ENCODE assay signal across 8 cellular contexts in genomic region chr6:80214436-80215022, GRCh38.
DNase-seq lines count a peak whose midpoint lies in the region; ATAC-seq, FAIRE-seq and TF ChIP-seq lines count a peak whose summit lies in the region.

No MANE protein-coding gene starts in this region.

- peak; percentile 59 for TF ChIP-seq CTCF in DOHH2 (IDR thresholded peaks at IDR 0.05; ENCODE audit: low read depth, low read length, poor library complexity, severe bottlenecking)
- TF ChIP-seq CTCF in left ventricle myocardium inferior (IDR thresholded peaks at IDR 0.05; ENCODE audit: borderline replicate concordance): peak; percentile 83

- H3K9me3 ChIP-seq in DOHH2 (ENCODE audit: control insufficient read depth, insufficient read depth, low read length): no peaks in the 10 kb centered on the region
- H3K9me3 ChIP-seq in left ventricle myocardium inferior (replicated peaks): peaks cover 2% of the 10 kb centered on the region
- H3K9me3 ChIP-seq in small intestine (ENCODE audit: control insufficient read depth, low read depth): no peaks in the 10 kb centered on the region

- no peak overlapping the region for H3K4me2 ChIP-seq in DOHH2 (ENCODE audit: low read length)

- H3K27me3 ChIP-seq in DOHH2 (ENCODE audit: control insufficient read depth, low read length) (no peaks in the 10 kb centered on the region), left ventricle myocardium inferior (ENCODE audit: low read depth) (no peaks in the 10 kb centered on the region), small intestine (ENCODE audit: control insufficient read depth in 2 of 2, insufficient read depth in 2 of 2, low read length in 2 of 2) (no peaks in the 10 kb centered on the region)

- H3K27ac ChIP-seq in DOHH2 (ENCODE audit: low read depth, low read length) (no peak overlapping the region), left ventricle myocardium inferior (replicated peaks) (peak overlapping the region; percentile 23), small intestine (ENCODE audit: low read depth in 1 of 2, low read length in 1 of 2) (no peak overlapping the region)

- no peaks in the 10 kb centered on the region for H3F3A ChIP-seq in DOHH2 (ENCODE audit: control insufficient read depth, insufficient read depth)

- 54 to 61% (median 54%) methylated on average over 4 of the region's 4 CpGs for WGBS in small intestine, 3 donors

- H4K20me1 ChIP-seq in DOHH2 (ENCODE audit: control insufficient read depth, insufficient read depth, low read depth, low read length): no peaks in the 10 kb centered on the region

- H3K27ac Mint-ChIP-seq in activated T-helper 1 cell treated with anti-CD3 and anti-CD28 coated beads, Interleukin-12 subunit alpha, Interleukin-12 subunit beta, Interleukin-2, Interleukin-4 antibody, amounts not matched to agents 30 ng/mL and 10 ng/mL and 1 ng/mL, durations not matched to agents 14 hours and 24 hours and 36 hours: no peak overlapping the region

- no peaks in the 10 kb centered on the region for H3K27me3 Mint-ChIP-seq in activated T-helper 1 cell treated with anti-CD3 and anti-CD28 coated beads, Interleukin-12 subunit alpha, Interleukin-12 subunit beta, Interleukin-2, Interleukin-4 antibody, amounts not matched to agents 30 ng/mL and 10 ng/mL and 1 ng/mL, durations not matched to agents 14 hours and 24 hours and 36 hours (ENCODE audit: insufficient read depth)

- FAIRE-seq in small intestine (lab: Jason Lieb, UNC): no peak

- ATAC-seq in GM19467 (IDR thresholded peaks at IDR 0.05; ENCODE audit: unreplicated experiment) (peak; percentile 92), HG03432 (IDR thresholded peaks at IDR 0.05; ENCODE audit: unreplicated experiment) (peak; percentile 92)

- no peak overlapping the region for H3K4me3 Mint-ChIP-seq in activated T-helper 1 cell treated with anti-CD3 and anti-CD28 coated beads, Interleukin-12 subunit alpha, Interleukin-12 subunit beta, Interleukin-2, Interleukin-4 antibody, amounts not matched to agents 30 ng/mL and 10 ng/mL and 1 ng/mL, durations not matched to agents 14 hours and 24 hours and 36 hours

- intact Hi-C loops in left ventricle myocardium inferior (cut with micrococcal nuclease): no loop called here
- intact Hi-C loops in activated T-helper 1 cell treated with anti-CD3 and anti-CD28 coated beads, Interleukin-12 subunit alpha, Interleukin-12 subunit beta, Interleukin-2, Interleukin-4 antibody, amounts not matched to agents 30 ng/mL and 10 ng/mL and 1 ng/mL, durations not matched to agents 14 hours and 24 hours and 36 hours (cut with micrococcal nuclease): loop anchor here (2.0 to 10.0 kb wide), 3 partner anchors 33 to 390 kb away; no protein-coding TSS in a partner anchor

- H3K4me1 ChIP-seq in DOHH2 (ENCODE audit: control insufficient read depth, low read length) (no peaks in the 10 kb centered on the region), left ventricle myocardium inferior (peaks cover 37% of the 10 kb centered on the region), small intestine (ENCODE audit: control insufficient read depth in 2 of 2, insufficient read depth in 1 of 2, low read depth in 1 of 2, low read length in 1 of 2) (no peaks in the 10 kb centered on the region)

- H3K4me3 ChIP-seq in DOHH2 (ENCODE audit: low read length): no peak overlapping the region
- no peak overlapping the region for H3K4me3 ChIP-seq in left ventricle myocardium inferior
- H3K4me3 ChIP-seq in small intestine (ENCODE audit: low read depth in 1 of 2, low read length in 2 of 2): no peak overlapping the region

- H3K36me3 ChIP-seq in DOHH2 (ENCODE audit: control insufficient read depth, low read length) (no peaks in the 10 kb centered on the region), left ventricle myocardium inferior (no peaks in the 10 kb centered on the region), small intestine (ENCODE audit: control insufficient read depth in 2 of 2, insufficient read depth in 2 of 2, low read length in 2 of 2) (peaks cover 0 to 1% of the 10 kb centered on the region in 2 donors)

- peak; percentile 49 for DNase-seq in NCI-H446 treated with DMSO at 0.1 percent for 48 hours (lab: John Stamatoyannopoulos, UW)
- DNase-seq in activated naive CD4-positive, alpha-beta T cell treated with anti-CD3 and anti-CD28 coated beads, Interleukin-2, amount 50 U/mL, for 16 hours: peak; percentile 12
- DNase-seq in left ventricle myocardium inferior: peak; percentile 16
- DNase-seq in small intestine: peak; percentile 57
- no peak for DNase-seq in activated T-helper 1 cell treated with anti-CD3 and anti-CD28 coated beads, Interleukin-12 subunit alpha, Interleukin-12 subunit beta, Interleukin-2, Interleukin-4 antibody, amounts not matched to agents 30 ng/mL and 10 ng/mL and 1 ng/mL, durations not matched to agents 14 hours and 24 hours and 36 hours (ENCODE audit: low spot score)

- H3K79me2 ChIP-seq in DOHH2 (ENCODE audit: control insufficient read depth, low read length): no peaks in the 10 kb centered on the region

- no peaks in the 10 kb centered on the region for H3K9me2 ChIP-seq in DOHH2 (replicated peaks; ENCODE audit: control insufficient read depth, low read length)

- peaks cover 1% of the 10 kb centered on the region for H3K36me3 Mint-ChIP-seq in activated T-helper 1 cell treated with anti-CD3 and anti-CD28 coated beads, Interleukin-12 subunit alpha, Interleukin-12 subunit beta, Interleukin-2, Interleukin-4 antibody, amounts not matched to agents 30 ng/mL and 10 ng/mL and 1 ng/mL, durations not matched to agents 14 hours and 24 hours and 36 hours (ENCODE audit: low read depth)

- no peaks in the 10 kb centered on the region for H3K9me3 Mint-ChIP-seq in activated T-helper 1 cell treated with anti-CD3 and anti-CD28 coated beads, Interleukin-12 subunit alpha, Interleukin-12 subunit beta, Interleukin-2, Interleukin-4 antibody, amounts not matched to agents 30 ng/mL and 10 ng/mL and 1 ng/mL, durations not matched to agents 14 hours and 24 hours and 36 hours

- peaks cover 7% of the 10 kb centered on the region for H3K4me1 Mint-ChIP-seq in activated T-helper 1 cell treated with anti-CD3 and anti-CD28 coated beads, Interleukin-12 subunit alpha, Interleukin-12 subunit beta, Interleukin-2, Interleukin-4 antibody, amounts not matched to agents 30 ng/mL and 10 ng/mL and 1 ng/mL, durations not matched to agents 14 hours and 24 hours and 36 hours (ENCODE audit: low read depth)
